Comparison of ENCODE assay signal across 15 cellular contexts in genomic region chr1:89581859-89582258, GRCh38. TPM values are rescaled to one million over a fixed set of nuclear protein-coding genes. Genes with fewer than 3 reads are reported as not detected.
DNase-seq lines count a peak whose midpoint lies in the region; ATAC-seq and TF ChIP-seq lines count a peak whose summit lies in the region.
"Had no signal": no experiment of that assay in that cellular context is flagged by ENCODE, and none has a peak within 500 bp of the region (broad histone marks: within the 10 kb centered on the region; RNA-seq: fewer than 3 reads in every experiment).

No MANE protein-coding gene starts in this region.

- peaks cover 17% of the 10 kb centered on the region for H3K4me1 ChIP-seq in smooth muscle cell (ENCODE audit: low read depth)
- H3K4me1 ChIP-seq in effector memory CD4-positive, alpha-beta T cell (ENCODE audit: control insufficient read depth, insufficient read depth, low read length, poor library complexity, severe bottlenecking): no peaks in the 10 kb centered on the region

- H3K27me3 Mint-ChIP-seq in T-helper 1 cell treated with Interleukin-12 subunit alpha and Interleukin-12 subunit beta and Interleukin-4 antibody, amounts not matched to agents 30 μg/mL and 1 μg/mL, for 36 hours (ENCODE audit: low read depth): no peaks in the 10 kb centered on the region
- H3K27me3 Mint-ChIP-seq in activated naive CD4-positive, alpha-beta T cell treated with anti-CD3 and anti-CD28 coated beads, Interleukin-2, amount 50 U/mL, for 24 hours: no peaks in the 10 kb centered on the region
- H3K27me3 Mint-ChIP-seq in activated naive CD4-positive, alpha-beta T cell treated with anti-CD3 and anti-CD28 coated beads, Interleukin-2, amount 10 ng/mL, durations not matched to agents 7 days and 5 days: no peaks in the 10 kb centered on the region

- peak; percentile 49 for ATAC-seq in stimulated activated naive CD8-positive, alpha-beta T cell treated with anti-CD3 and anti-CD28 coated beads, Interleukin-15, Interleukin-2, amounts not matched to agents 100 U/mL and 50 U/mL, for 24 hours
- ATAC-seq: GM23338, Panc1 had no signal

- CTCF ChIA-PET in activated naive CD4-positive, alpha-beta T cell treated with anti-CD3 and anti-CD28 coated beads, Interleukin-2, amount 10 ng/mL, durations not matched to agents 7 days and 5 days (lab: Charles Lee): interaction anchor here (0.6 to 2.0 kb wide), 2 partner anchors 9 to 39 kb away, joined by 5 to 7 read pairs; no protein-coding TSS in a partner anchor

- TF ChIP-seq CTCF in epithelial cell of esophagus (IDR thresholded peaks at IDR 0.05; ENCODE audit: insufficient read depth, low read depth, low read length, missing control alignments) (no peak), smooth muscle cell (IDR thresholded peaks at IDR 0.05; ENCODE audit: borderline replicate concordance, insufficient read depth, poor library complexity, severe bottlenecking) (no peak)

- no peaks in the 10 kb centered on the region for H3K27me3 ChIP-seq in smooth muscle cell (ENCODE audit: low read depth)
- no peaks in the 10 kb centered on the region for H3K27me3 ChIP-seq in effector memory CD4-positive, alpha-beta T cell (replicated peaks; ENCODE audit: control insufficient read depth, insufficient read depth, low read length, poor library complexity, severe bottlenecking)

- H3K4me1 Mint-ChIP-seq in T-helper 1 cell treated with Interleukin-12 subunit alpha and Interleukin-12 subunit beta and Interleukin-4 antibody, amounts not matched to agents 30 μg/mL and 1 μg/mL, for 36 hours (ENCODE audit: low read depth): peaks cover 28% of the 10 kb centered on the region
- peaks cover 73% of the 10 kb centered on the region for H3K4me1 Mint-ChIP-seq in activated naive CD4-positive, alpha-beta T cell treated with anti-CD3 and anti-CD28 coated beads, Interleukin-2, amount 50 U/mL, for 24 hours
- peaks cover 9% of the 10 kb centered on the region for H3K4me1 Mint-ChIP-seq in activated naive CD4-positive, alpha-beta T cell treated with anti-CD3 and anti-CD28 coated beads, Interleukin-2, amount 10 ng/mL, durations not matched to agents 7 days and 5 days

- H3K4me3 Mint-ChIP-seq in T-helper 1 cell treated with Interleukin-12 subunit alpha and Interleukin-12 subunit beta and Interleukin-4 antibody, amounts not matched to agents 30 μg/mL and 1 μg/mL, for 36 hours: no peak overlapping the region
- H3K4me3 Mint-ChIP-seq in activated naive CD4-positive, alpha-beta T cell treated with anti-CD3 and anti-CD28 coated beads, Interleukin-2, amount 50 U/mL, for 24 hours: no peak overlapping the region
- no peak overlapping the region for H3K4me3 Mint-ChIP-seq in activated naive CD4-positive, alpha-beta T cell treated with anti-CD3 and anti-CD28 coated beads, Interleukin-2, amount 10 ng/mL, durations not matched to agents 7 days and 5 days
- H3K4me3 Mint-ChIP-seq: GM23338 had no signal

- H3K4me3 ChIP-seq in epithelial cell of esophagus (ENCODE audit: low read length) (no peak overlapping the region), smooth muscle cell (no peak overlapping the region)
- H3K4me3 ChIP-seq in effector memory CD4-positive, alpha-beta T cell (ENCODE audit: insufficient read depth, low read depth, low read length, poor library complexity, severe bottlenecking): no peak overlapping the region
- H3K4me3 ChIP-seq: GM23338 had no signal

- no peaks in the 10 kb centered on the region for H3K79me2 ChIP-seq in smooth muscle cell (ENCODE audit: low read depth)

- WGBS in smooth muscle cell (ENCODE audit: low lambda C conversion rate): 87% methylated on average over 1 of the region's 1 CpG

- no peaks in the 10 kb centered on the region for H3K9me3 Mint-ChIP-seq in T-helper 1 cell treated with Interleukin-12 subunit alpha and Interleukin-12 subunit beta and Interleukin-4 antibody, amounts not matched to agents 30 μg/mL and 1 μg/mL, for 36 hours
- no peaks in the 10 kb centered on the region for H3K9me3 Mint-ChIP-seq in activated naive CD4-positive, alpha-beta T cell treated with anti-CD3 and anti-CD28 coated beads, Interleukin-2, amount 50 U/mL, for 24 hours
- no peaks in the 10 kb centered on the region for H3K9me3 Mint-ChIP-seq in activated naive CD4-positive, alpha-beta T cell treated with anti-CD3 and anti-CD28 coated beads, Interleukin-2, amount 10 ng/mL, durations not matched to agents 7 days and 5 days
- H3K9me3 Mint-ChIP-seq: GM23338 had no signal

- no peak overlapping the region for H2AFZ ChIP-seq in smooth muscle cell (ENCODE audit: low read depth)
- H2AFZ ChIP-seq: GM23338 had no signal

- peaks cover 5% of the 10 kb centered on the region for H3F3A ChIP-seq in smooth muscle cell (ENCODE audit: low read depth)

- no peaks in the 10 kb centered on the region for H4K20me1 ChIP-seq in smooth muscle cell (ENCODE audit: low read depth)

- no peak overlapping the region for H3K4me2 ChIP-seq in smooth muscle cell
- H3K4me2 ChIP-seq: GM23338 had no signal

- no peak overlapping the region for H3K27ac ChIP-seq in smooth muscle cell (ENCODE audit: low read depth)
- H3K27ac ChIP-seq in effector memory CD4-positive, alpha-beta T cell (ENCODE audit: insufficient read depth, low read length, poor library complexity, severe bottlenecking): no peak overlapping the region
- H3K27ac ChIP-seq: 22Rv1 had no signal

- H3K9ac ChIP-seq in smooth muscle cell (ENCODE audit: low read depth): no peak overlapping the region

- peak overlapping the region; percentile 72 for H3K27ac Mint-ChIP-seq in T-helper 1 cell treated with Interleukin-12 subunit alpha and Interleukin-12 subunit beta and Interleukin-4 antibody, amounts not matched to agents 30 μg/mL and 1 μg/mL, for 36 hours
- H3K27ac Mint-ChIP-seq in activated naive CD4-positive, alpha-beta T cell treated with anti-CD3 and anti-CD28 coated beads, Interleukin-2, amount 50 U/mL, for 24 hours: peak overlapping the region; percentile 95
- H3K27ac Mint-ChIP-seq in activated naive CD4-positive, alpha-beta T cell treated with anti-CD3 and anti-CD28 coated beads, Interleukin-2, amount 10 ng/mL, durations not matched to agents 7 days and 5 days: no peak overlapping the region
- H3K27ac Mint-ChIP-seq: GM23338 had no signal

- DNase-seq in T-helper 1 cell: no peak
- no peak for DNase-seq in activated naive CD4-positive, alpha-beta T cell treated with anti-CD3 and anti-CD28 coated beads, Interleukin-2, amount 10 ng/mL, durations not matched to agents 7 days and 5 days
- peak; percentile 22 for DNase-seq in epithelial cell of esophagus (ENCODE audit: low read depth)
- DNase-seq in stimulated activated naive CD8-positive, alpha-beta T cell treated with anti-CD3 and anti-CD28 coated beads, Interleukin-15, Interleukin-2, amounts not matched to agents 100 U/mL and 50 U/mL, for 24 hours: no peak
- DNase-seq in smooth muscle cell (lab: John Stamatoyannopoulos, UW; ENCODE audit: unreplicated experiment): no peak
- DNase-seq in effector memory CD4-positive, alpha-beta T cell: no peak
- DNase-seq: KG1, NCI-H1092 treated with DMSO at 0.1 percent for 48 hours, NCI-H1694 treated with DMSO at 0.1 percent for 48 hours, NCI-H82 had no signal

- H3K9me3 ChIP-seq in smooth muscle cell (replicated peaks; ENCODE audit: low read depth): no peaks in the 10 kb centered on the region
- H3K9me3 ChIP-seq in effector memory CD4-positive, alpha-beta T cell (ENCODE audit: control insufficient read depth, low read length): no peaks in the 10 kb centered on the region

- H3K36me3 Mint-ChIP-seq in T-helper 1 cell treated with Interleukin-12 subunit alpha and Interleukin-12 subunit beta and Interleukin-4 antibody, amounts not matched to agents 30 μg/mL and 1 μg/mL, for 36 hours (ENCODE audit: low read depth): peaks cover 64% of the 10 kb centered on the region
- peaks cover 52% of the 10 kb centered on the region for H3K36me3 Mint-ChIP-seq in activated naive CD4-positive, alpha-beta T cell treated with anti-CD3 and anti-CD28 coated beads, Interleukin-2, amount 50 U/mL, for 24 hours
- peaks cover 67% of the 10 kb centered on the region for H3K36me3 Mint-ChIP-seq in activated naive CD4-positive, alpha-beta T cell treated with anti-CD3 and anti-CD28 coated beads, Interleukin-2, amount 10 ng/mL, durations not matched to agents 7 days and 5 days

- no peaks in the 10 kb centered on the region for H3K36me3 ChIP-seq in smooth muscle cell (ENCODE audit: low read depth)
- H3K36me3 ChIP-seq in effector memory CD4-positive, alpha-beta T cell (ENCODE audit: control insufficient read depth, insufficient read depth, low read length): peaks cover 22% of the 10 kb centered on the region

RNA-seq across cellular contexts. Expression of gene LRRC8C, which starts 51.1 kb away (rescaled TPM):
- total RNA-seq in smooth muscle cell: 4.9 and 7.2 TPM in 2 replicates
- polyA plus RNA-seq in smooth muscle cell: 2.2 and 2.6 TPM in 2 replicates

RNA-seq across cellular contexts. Expression of gene LRRC8B, which starts 57.2 kb away (rescaled TPM):
- total RNA-seq in smooth muscle cell: 3.9 and 4.6 TPM in 2 replicates
- 0.98 and 1.5 TPM in 2 replicates for polyA plus RNA-seq in smooth muscle cell
